In genomic region chr6:11317885-11318771, GRCh38 we compare ENCODE assay signal across 8 cellular contexts.
DNase-seq lines count a peak whose midpoint lies in the region; ATAC-seq, FAIRE-seq and TF ChIP-seq lines count a peak whose summit lies in the region.

No MANE protein-coding gene starts in this region.

- FAIRE-seq in GM18507 (lab: Jason Lieb, UNC) (peak; percentile 69), GM12878 (lab: Jason Lieb, UNC) (no peak)

- CTCF ChIA-PET in GM12878 (lab: Yijun Ruan, JAX): interaction anchor here (1.0 to 1.6 kb wide), 4 partner anchors 49 to 178 kb away, joined by 3 to 7 read pairs (median 4); no protein-coding TSS in a partner anchor

- RAD21 ChIA-PET in GM12878 (lab: Charles Lee; ENCODE audit: unreplicated experiment): interaction anchor here (1.0 to 2.6 kb wide), 20 partner anchors 13 to 198 kb away, joined by 3 to 14 read pairs (median 4); partner anchors contain the start of gene NEDD9

- TF ChIP-seq POLR2A in GM12878 (IDR thresholded peaks at IDR 0.05; ENCODE audit: low read depth, low read length): no peak

- POLR2A ChIA-PET in GM12878 (lab: Charles Lee): interaction anchor here (0.6 to 2.0 kb wide), 7 partner anchors 12 to 1918 kb away, joined by 3 to 12 read pairs (median 4); partner anchors contain the start of gene NEDD9

- 46% methylated on average over 11 of the region's 11 CpGs for WGBS in GM12878 (ENCODE audit: insufficient coverage, insufficient replicate concordance, low lambda C conversion rate, missing lambda C conversion rate)

- H2AFZ ChIP-seq in GM12878 (ENCODE audit: control insufficient read depth, low read depth, low read length): no peak overlapping the region; the same call in 1 of the 2 replicates

- H3K4me1 ChIP-seq in GM12878 (ENCODE audit: control insufficient read depth, insufficient read depth, low read length) (peaks cover 17% of the 10 kb centered on the region), left lung (peaks cover 17 to 42% of the 10 kb centered on the region in 2 donors)

- H3K27me3 ChIP-seq in GM12878 (replicated peaks in 1 of 2; ENCODE audit: control insufficient read depth in 2 of 2, insufficient read depth in 2 of 2, low read length in 1 of 2) (no peaks in the 10 kb centered on the region), left lung (no peaks in the 10 kb centered on the region)

- H3K4me3 ChIP-seq in GM12878 (no peak overlapping the region), left lung (no peak overlapping the region)

- TF ChIP-seq CTCF in GM12878 (IDR thresholded peaks at IDR 0.05 in 2 of 3, conservative IDR thresholded peaks at IDR 0.05 in 1 of 3; ENCODE audit: control insufficient read depth in 2 of 3, extremely low read depth in 1 of 3, insufficient read depth in 1 of 3, low read depth in 3 of 3, low read length in 3 of 3): no peak
- TF ChIP-seq CTCF in left lung (IDR thresholded peaks at IDR 0.05): no peak

- H3K79me2 ChIP-seq in GM12878 (ENCODE audit: control insufficient read depth, insufficient read depth, low read length): peaks cover 5% of the 10 kb centered on the region

- peak overlapping the region; percentile 16; the same call in 1 of the 2 replicates for H3K27ac ChIP-seq in GM12878 (ENCODE audit: control insufficient read depth, insufficient read depth)
- peak overlapping the region; percentile 51 to 62 for H3K27ac ChIP-seq in left lung

- ATAC-seq in HG03108 (IDR thresholded peaks at IDR 0.05; ENCODE audit: unreplicated experiment) (peak; percentile 76), GM12878 (peak; percentile 83), left lung (peak; percentile 81)

- BruUV-seq in GM12878 (replicated peaks; lab: Mats Ljungman, UMichigan): no TSS peak

- H3K36me3 ChIP-seq in GM12878 (ENCODE audit: control insufficient read depth in 2 of 2, insufficient read depth in 2 of 2, low read length in 1 of 2) (peaks cover 0 to 10% of the 10 kb centered on the region in 2 experiments; a peak in 1 of 4 replicates), left lung (peaks cover 0 to 4% of the 10 kb centered on the region in 2 donors)

- SMC1A ChIA-PET in GM12878 (lab: Charles Lee; ENCODE audit: uncharacterized antibody, unreplicated experiment): interaction anchor here (0.7 to 1.9 kb wide), 23 partner anchors 9 to 177 kb away, joined by 3 to 11 read pairs (median 4); no protein-coding TSS in a partner anchor

- intact Hi-C loops in GM12878 (cut with micrococcal nuclease; ENCODE audit: unreplicated experiment) (no loop called here), left lung (cut with DNase I) (no loop called here)

- no peaks in the 10 kb centered on the region for H3K9me3 ChIP-seq in GM12878 (replicated peaks; ENCODE audit: control insufficient read depth, insufficient read depth, low read length)
- no peaks in the 10 kb centered on the region for H3K9me3 ChIP-seq in left lung

- DNase-seq in GM18507 (ENCODE audit: extremely low spot score, insufficient read length, low read depth) (peak; percentile 12), T-helper 1 cell (peak; percentile 43 to 84 (median 60)), GM12878 (ENCODE audit: low read depth, low spot score) (no peak), left lung (peak in 1 of 2 donors; percentile 71), NCI-H510A treated with DMSO at 0.1 percent for 48 hours (lab: John Stamatoyannopoulos, UW) (no peak), HuH-7 (ENCODE audit: low spot score) (no peak)
- peak; percentile 63 to 73 for DNase-seq in stimulated activated CD4-positive, alpha-beta T cell treated with anti-CD3 and anti-CD28 coated beads, Interleukin-2, amount 100 ng/mL, for 24 hours

- in situ Hi-C loops in GM12878 (cut with MboI): no loop called here

- H3K4me2 ChIP-seq in GM12878 (ENCODE audit: control insufficient read depth, insufficient read depth): no peak overlapping the region; the same call in 1 of the 2 replicates

- H3K9ac ChIP-seq in GM12878 (ENCODE audit: control insufficient read depth, insufficient read depth, low read length): no peak overlapping the region

- TF ChIP-seq EP300 in GM12878 (IDR thresholded peaks at IDR 0.05; ENCODE audit: borderline replicate concordance in 1 of 2, control insufficient read depth in 1 of 2, low read depth in 2 of 2, low read length in 2 of 2): peak; percentile 9 to 69; a peak in 1 of 4 replicates

- H4K20me1 ChIP-seq in GM12878 (ENCODE audit: control insufficient read depth, insufficient read depth): no peaks in the 10 kb centered on the region

- TF ChIP-seq RAD21 in GM12878 (IDR thresholded peaks at IDR 0.05; ENCODE audit: insufficient read depth, low read depth, low read length): 0 out of 2 replicates have a peak, but pooled peaks have one; percentile 10

TF ChIP-seq in GM12878, 131 proteins besides CTCF, POLR2A, EP300 and RAD21 (continues in another document):
- TF ChIP-seq, protein P1, sequence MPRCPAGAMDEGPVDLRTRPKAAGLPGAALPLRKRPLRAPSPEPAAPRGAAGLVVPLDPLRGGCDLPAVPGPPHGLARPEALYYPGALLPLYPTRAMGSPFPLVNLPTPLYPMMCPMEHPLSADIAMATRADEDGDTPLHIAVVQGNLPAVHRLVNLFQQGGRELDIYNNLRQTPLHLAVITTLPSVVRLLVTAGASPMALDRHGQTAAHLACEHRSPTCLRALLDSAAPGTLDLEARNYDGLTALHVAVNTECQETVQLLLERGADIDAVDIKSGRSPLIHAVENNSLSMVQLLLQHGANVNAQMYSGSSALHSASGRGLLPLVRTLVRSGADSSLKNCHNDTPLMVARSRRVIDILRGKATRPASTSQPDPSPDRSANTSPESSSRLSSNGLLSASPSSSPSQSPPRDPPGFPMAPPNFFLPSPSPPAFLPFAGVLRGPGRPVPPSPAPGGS (IDR thresholded peaks at IDR 0.05; ENCODE audit: borderline replicate concordance, insufficient read depth, low read depth, low read length, poor library complexity, severe bottlenecking): peak; percentile 80
- no peak for TF ChIP-seq POLR2AphosphoS2 (IDR thresholded peaks at IDR 0.05; ENCODE audit: low read depth, low read length)
- TF ChIP-seq ATF7 (IDR thresholded peaks at IDR 0.05; ENCODE audit: low read depth): peak; percentile 90
- TF ChIP-seq, protein P2, sequence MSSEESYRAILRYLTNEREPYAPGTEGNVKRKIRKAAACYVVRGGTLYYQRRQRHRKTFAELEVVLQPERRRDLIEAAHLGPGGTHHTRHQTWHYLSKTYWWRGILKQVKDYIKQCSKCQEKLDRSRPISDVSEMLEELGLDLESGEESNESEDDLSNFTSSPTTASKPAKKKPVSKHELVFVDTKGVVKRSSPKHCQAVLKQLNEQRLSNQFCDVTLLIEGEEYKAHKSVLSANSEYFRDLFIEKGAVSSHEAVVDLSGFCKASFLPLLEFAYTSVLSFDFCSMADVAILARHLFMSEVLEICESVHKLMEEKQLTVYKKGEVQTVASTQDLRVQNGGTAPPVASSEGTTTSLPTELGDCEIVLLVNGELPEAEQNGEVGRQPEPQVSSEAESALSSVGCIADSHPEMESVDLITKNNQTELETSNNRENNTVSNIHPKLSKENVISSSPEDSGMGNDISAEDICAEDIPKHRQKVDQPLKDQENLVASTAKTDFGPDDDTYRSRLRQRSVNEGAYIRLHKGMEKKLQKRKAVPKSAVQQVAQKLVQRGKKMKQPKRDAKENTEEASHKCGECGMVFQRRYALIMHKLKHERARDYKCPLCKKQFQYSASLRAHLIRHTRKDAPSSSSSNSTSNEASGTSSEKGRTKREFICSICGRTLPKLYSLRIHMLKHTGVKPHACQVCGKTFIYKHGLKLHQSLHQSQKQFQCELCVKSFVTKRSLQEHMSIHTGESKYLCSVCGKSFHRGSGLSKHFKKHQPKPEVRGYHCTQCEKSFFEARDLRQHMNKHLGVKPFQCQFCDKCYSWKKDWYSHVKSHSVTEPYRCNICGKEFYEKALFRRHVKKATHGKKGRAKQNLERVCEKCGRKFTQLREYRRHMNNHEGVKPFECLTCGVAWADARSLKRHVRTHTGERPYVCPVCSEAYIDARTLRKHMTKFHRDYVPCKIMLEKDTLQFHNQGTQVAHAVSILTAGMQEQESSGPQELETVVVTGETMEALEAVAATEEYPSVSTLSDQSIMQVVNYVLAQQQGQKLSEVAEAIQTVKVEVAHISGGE (CRISPR knock-in tag; IDR thresholded peaks at IDR 0.05): no peak
- TF ChIP-seq, protein P3, sequence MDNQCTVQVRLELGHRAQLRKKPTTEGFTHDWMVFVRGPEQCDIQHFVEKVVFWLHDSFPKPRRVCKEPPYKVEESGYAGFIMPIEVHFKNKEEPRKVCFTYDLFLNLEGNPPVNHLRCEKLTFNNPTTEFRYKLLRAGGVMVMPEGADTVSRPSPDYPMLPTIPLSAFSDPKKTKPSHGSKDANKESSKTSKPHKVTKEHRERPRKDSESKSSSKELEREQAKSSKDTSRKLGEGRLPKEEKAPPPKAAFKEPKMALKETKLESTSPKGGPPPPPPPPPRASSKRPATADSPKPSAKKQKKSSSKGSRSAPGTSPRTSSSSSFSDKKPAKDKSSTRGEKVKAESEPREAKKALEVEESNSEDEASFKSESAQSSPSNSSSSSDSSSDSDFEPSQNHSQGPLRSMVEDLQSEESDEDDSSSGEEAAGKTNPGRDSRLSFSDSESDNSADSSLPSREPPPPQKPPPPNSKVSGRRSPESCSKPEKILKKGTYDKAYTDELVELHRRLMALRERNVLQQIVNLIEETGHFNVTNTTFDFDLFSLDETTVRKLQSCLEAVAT (IDR thresholded peaks at IDR 0.05): peak; percentile 40; the same call in 1 of the 2 replicates
- TF ChIP-seq, protein P4, sequence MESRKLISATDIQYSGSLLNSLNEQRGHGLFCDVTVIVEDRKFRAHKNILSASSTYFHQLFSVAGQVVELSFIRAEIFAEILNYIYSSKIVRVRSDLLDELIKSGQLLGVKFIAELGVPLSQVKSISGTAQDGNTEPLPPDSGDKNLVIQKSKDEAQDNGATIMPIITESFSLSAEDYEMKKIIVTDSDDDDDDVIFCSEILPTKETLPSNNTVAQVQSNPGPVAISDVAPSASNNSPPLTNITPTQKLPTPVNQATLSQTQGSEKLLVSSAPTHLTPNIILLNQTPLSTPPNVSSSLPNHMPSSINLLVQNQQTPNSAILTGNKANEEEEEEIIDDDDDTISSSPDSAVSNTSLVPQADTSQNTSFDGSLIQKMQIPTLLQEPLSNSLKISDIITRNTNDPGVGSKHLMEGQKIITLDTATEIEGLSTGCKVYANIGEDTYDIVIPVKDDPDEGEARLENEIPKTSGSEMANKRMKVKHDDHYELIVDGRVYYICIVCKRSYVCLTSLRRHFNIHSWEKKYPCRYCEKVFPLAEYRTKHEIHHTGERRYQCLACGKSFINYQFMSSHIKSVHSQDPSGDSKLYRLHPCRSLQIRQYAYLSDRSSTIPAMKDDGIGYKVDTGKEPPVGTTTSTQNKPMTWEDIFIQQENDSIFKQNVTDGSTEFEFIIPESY (IDR thresholded peaks at IDR 0.05): peak; percentile 79
- peak; percentile 33 for TF ChIP-seq MEF2B (IDR thresholded peaks at IDR 0.05; ENCODE audit: partially characterized antibody, poor library complexity, severe bottlenecking)

Comparison
In these comparisons a context has a peak if more than half of its experiments do, and no peak if none do; other contexts are left out.
1. DNase-seq: peak in GM18507 (single experiment), T-helper 1 cell (5 of 5) and stimulated activated CD4-positive, alpha-beta T cell treated with anti-CD3 and anti-CD28 coated beads, Interleukin-2, amount 100 ng/mL, for 24 hours (2 of 2); none in GM12878 (single experiment), NCI-H510A treated with DMSO at 0.1 percent for 48 hours (single experiment) and HuH-7 (single experiment).
2. Peak in every context shown above with its lines, with median percentiles within 50 percentile points of each other: ATAC-seq.